In the genomic region with DNA sequence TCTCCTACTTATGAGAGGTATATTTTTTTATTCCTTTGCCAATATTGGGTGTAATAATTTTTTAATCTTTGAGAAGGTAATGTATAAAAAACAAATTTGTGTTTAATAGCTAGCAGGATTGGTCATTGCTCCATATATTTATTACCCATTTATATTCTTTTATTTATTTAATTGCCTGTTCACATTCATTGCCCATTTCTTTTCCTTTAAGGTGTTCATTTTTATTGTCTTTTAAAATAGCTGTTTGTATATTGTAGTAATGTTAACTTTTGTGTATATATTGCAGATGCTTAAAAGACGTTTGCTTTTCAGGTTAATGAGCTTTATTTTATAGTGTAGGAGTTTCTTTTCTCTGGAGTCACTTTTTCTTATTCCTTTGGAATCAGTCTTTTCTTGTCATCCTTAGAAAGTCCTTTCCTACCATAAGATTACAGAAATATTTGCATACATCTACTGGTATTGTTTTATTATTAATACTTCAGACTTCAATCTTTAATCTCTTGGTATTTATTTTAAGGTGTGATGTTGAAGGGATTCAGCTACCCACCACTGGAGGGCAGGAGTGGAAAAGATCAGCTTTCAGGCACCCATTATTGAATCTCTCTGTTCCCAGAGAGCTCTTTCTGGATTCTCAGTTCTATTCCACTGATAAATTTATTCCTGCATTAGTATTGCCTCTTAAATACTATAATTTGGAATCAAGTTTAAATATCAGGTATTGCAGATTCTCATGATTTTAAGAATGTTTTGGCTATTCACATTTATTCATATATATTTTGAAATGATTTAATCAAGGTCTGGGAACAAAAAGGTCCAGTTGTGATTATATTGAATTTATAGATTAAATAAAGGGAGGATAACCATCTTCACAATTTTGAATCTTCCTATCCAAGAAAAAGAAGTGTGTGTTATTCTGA, we compare ENCODE assay signal across 1 cellular context.
TF ChIP-seq lines count a peak whose summit lies in the region.

No MANE protein-coding gene starts in this region.

TF ChIP-seq in HepG2, 621 proteins besides CTCF, POLR2A, EP300 and RAD21 (continued from another document):
- TF ChIP-seq DZIP1 (CRISPR knock-in tag; IDR thresholded peaks at IDR 0.05) = no peak
- 0 out of 2 replicates have a peak, but pooled peaks have one; percentile 25 for TF ChIP-seq SIX1 (CRISPR knock-in tag; IDR thresholded peaks at IDR 0.05; ENCODE audit: borderline replicate concordance)
- no peak for TF ChIP-seq MAFK (conservative IDR thresholded peaks at IDR 0.05 in 1 of 2, IDR thresholded peaks at IDR 0.05 in 1 of 2; ENCODE audit: low read length in 2 of 2)
- TF ChIP-seq SOX5 (CRISPR knock-in tag; IDR thresholded peaks at IDR 0.05; ENCODE audit: borderline replicate concordance) = no peak
- peak; percentile 57 for TF ChIP-seq STAG1 (CRISPR knock-in tag; IDR thresholded peaks at IDR 0.05)
- no peak for TF ChIP-seq ZBTB3 (CRISPR knock-in tag; IDR thresholded peaks at IDR 0.05; ENCODE audit: borderline replicate concordance, low read depth)
- no peak for TF ChIP-seq KMT2A (CRISPR knock-in tag; IDR thresholded peaks at IDR 0.05)
- TF ChIP-seq RNF219 (CRISPR knock-in tag; IDR thresholded peaks at IDR 0.05) = no peak
- no peak for TF ChIP-seq HOXA5 (CRISPR knock-in tag; IDR thresholded peaks at IDR 0.05)
- no peak for TF ChIP-seq ZNF30 (CRISPR knock-in tag; IDR thresholded peaks at IDR 0.05)
- TF ChIP-seq ARID3A (IDR thresholded peaks at IDR 0.05; ENCODE audit: low read depth, low read length) = 0 out of 2 replicates have a peak, but pooled peaks have one; percentile 37
- no peak for TF ChIP-seq ZNF362 (CRISPR knock-in tag; IDR thresholded peaks at IDR 0.05; ENCODE audit: borderline replicate concordance)
- TF ChIP-seq HNF4A (CRISPR knock-in tag; IDR thresholded peaks at IDR 0.05) = no peak
- no peak for TF ChIP-seq BCLAF1 (IDR thresholded peaks at IDR 0.05)
- no peak for TF ChIP-seq ZNF704 (CRISPR knock-in tag; IDR thresholded peaks at IDR 0.05; ENCODE audit: borderline replicate concordance)
